1 cellular context compared by ENCODE assay signal in the genomic region with DNA sequence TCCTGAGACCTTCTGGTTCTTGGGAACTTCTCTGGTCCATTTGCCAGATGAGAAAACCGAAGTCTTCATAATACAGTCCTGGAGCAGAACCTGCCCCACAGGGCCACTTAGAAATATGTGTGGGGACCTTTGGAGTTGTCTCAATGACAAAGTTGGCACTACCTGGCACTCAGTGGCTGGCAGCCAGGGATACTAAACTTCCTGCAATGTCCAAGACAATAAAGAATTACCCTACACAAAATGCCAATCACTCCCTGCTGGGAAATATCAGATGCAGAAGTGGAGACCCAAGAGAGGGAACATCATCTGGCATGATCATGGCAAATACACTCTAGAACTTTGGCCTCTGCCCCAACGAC.
TF ChIP-seq lines count a peak whose summit lies in the region.

No MANE protein-coding gene starts in this region.

TF ChIP-seq in HepG2, 621 proteins besides CTCF, POLR2A, EP300 and RAD21:
- TF ChIP-seq ZNF10 (CRISPR knock-in tag; IDR thresholded peaks at IDR 0.05; ENCODE audit: borderline replicate concordance, low read depth): no peak
- no peak for TF ChIP-seq SNAPC2 (CRISPR knock-in tag; IDR thresholded peaks at IDR 0.05)
- TF ChIP-seq, protein P1, sequence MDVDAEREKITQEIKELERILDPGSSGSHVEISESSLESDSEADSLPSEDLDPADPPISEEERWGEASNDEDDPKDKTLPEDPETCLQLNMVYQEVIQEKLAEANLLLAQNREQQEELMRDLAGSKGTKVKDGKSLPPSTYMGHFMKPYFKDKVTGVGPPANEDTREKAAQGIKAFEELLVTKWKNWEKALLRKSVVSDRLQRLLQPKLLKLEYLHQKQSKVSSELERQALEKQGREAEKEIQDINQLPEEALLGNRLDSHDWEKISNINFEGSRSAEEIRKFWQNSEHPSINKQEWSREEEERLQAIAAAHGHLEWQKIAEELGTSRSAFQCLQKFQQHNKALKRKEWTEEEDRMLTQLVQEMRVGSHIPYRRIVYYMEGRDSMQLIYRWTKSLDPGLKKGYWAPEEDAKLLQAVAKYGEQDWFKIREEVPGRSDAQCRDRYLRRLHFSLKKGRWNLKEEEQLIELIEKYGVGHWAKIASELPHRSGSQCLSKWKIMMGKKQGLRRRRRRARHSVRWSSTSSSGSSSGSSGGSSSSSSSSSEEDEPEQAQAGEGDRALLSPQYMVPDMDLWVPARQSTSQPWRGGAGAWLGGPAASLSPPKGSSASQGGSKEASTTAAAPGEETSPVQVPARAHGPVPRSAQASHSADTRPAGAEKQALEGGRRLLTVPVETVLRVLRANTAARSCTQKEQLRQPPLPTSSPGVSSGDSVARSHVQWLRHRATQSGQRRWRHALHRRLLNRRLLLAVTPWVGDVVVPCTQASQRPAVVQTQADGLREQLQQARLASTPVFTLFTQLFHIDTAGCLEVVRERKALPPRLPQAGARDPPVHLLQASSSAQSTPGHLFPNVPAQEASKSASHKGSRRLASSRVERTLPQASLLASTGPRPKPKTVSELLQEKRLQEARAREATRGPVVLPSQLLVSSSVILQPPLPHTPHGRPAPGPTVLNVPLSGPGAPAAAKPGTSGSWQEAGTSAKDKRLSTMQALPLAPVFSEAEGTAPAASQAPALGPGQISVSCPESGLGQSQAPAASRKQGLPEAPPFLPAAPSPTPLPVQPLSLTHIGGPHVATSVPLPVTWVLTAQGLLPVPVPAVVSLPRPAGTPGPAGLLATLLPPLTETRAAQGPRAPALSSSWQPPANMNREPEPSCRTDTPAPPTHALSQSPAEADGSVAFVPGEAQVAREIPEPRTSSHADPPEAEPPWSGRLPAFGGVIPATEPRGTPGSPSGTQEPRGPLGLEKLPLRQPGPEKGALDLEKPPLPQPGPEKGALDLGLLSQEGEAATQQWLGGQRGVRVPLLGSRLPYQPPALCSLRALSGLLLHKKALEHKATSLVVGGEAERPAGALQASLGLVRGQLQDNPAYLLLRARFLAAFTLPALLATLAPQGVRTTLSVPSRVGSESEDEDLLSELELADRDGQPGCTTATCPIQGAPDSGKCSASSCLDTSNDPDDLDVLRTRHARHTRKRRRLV (CRISPR knock-in tag; IDR thresholded peaks at IDR 0.05): no peak
- no peak for TF ChIP-seq TBX3 (IDR thresholded peaks at IDR 0.05; ENCODE audit: borderline replicate concordance)
- no peak for TF ChIP-seq HNRNPH1 (optimal IDR thresholded peaks at IDR 0.05; ENCODE audit: low read depth, low read length)
- no peak for TF ChIP-seq AHR (CRISPR knock-in tag; IDR thresholded peaks at IDR 0.05)
- TF ChIP-seq, protein P2, sequence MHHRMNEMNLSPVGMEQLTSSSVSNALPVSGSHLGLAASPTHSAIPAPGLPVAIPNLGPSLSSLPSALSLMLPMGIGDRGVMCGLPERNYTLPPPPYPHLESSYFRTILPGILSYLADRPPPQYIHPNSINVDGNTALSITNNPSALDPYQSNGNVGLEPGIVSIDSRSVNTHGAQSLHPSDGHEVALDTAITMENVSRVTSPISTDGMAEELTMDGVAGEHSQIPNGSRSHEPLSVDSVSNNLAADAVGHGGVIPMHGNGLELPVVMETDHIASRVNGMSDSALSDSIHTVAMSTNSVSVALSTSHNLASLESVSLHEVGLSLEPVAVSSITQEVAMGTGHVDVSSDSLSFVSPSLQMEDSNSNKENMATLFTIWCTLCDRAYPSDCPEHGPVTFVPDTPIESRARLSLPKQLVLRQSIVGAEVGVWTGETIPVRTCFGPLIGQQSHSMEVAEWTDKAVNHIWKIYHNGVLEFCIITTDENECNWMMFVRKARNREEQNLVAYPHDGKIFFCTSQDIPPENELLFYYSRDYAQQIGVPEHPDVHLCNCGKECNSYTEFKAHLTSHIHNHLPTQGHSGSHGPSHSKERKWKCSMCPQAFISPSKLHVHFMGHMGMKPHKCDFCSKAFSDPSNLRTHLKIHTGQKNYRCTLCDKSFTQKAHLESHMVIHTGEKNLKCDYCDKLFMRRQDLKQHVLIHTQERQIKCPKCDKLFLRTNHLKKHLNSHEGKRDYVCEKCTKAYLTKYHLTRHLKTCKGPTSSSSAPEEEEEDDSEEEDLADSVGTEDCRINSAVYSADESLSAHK (CRISPR knock-in tag; IDR thresholded peaks at IDR 0.05; ENCODE audit: borderline replicate concordance): no peak
- TF ChIP-seq, protein P3, sequence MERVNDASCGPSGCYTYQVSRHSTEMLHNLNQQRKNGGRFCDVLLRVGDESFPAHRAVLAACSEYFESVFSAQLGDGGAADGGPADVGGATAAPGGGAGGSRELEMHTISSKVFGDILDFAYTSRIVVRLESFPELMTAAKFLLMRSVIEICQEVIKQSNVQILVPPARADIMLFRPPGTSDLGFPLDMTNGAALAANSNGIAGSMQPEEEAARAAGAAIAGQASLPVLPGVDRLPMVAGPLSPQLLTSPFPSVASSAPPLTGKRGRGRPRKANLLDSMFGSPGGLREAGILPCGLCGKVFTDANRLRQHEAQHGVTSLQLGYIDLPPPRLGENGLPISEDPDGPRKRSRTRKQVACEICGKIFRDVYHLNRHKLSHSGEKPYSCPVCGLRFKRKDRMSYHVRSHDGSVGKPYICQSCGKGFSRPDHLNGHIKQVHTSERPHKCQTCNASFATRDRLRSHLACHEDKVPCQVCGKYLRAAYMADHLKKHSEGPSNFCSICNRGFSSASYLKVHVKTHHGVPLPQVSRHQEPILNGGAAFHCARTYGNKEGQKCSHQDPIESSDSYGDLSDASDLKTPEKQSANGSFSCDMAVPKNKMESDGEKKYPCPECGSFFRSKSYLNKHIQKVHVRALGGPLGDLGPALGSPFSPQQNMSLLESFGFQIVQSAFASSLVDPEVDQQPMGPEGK (CRISPR knock-in tag; IDR thresholded peaks at IDR 0.05): no peak
- TF ChIP-seq, protein P4, sequence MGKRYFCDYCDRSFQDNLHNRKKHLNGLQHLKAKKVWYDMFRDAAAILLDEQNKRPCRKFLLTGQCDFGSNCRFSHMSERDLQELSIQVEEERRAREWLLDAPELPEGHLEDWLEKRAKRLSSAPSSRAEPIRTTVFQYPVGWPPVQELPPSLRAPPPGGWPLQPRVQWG (CRISPR knock-in tag; IDR thresholded peaks at IDR 0.05; ENCODE audit: borderline replicate concordance, low read depth): no peak
- TF ChIP-seq ZNF143 (CRISPR knock-in tag; IDR thresholded peaks at IDR 0.05): no peak
- TF ChIP-seq ZNF24 (IDR thresholded peaks at IDR 0.05): no peak
TF ChIP-seq in HepG2: peak in this region for 0.
